ENCODE assay signal across 17 cellular contexts in the genomic region with DNA sequence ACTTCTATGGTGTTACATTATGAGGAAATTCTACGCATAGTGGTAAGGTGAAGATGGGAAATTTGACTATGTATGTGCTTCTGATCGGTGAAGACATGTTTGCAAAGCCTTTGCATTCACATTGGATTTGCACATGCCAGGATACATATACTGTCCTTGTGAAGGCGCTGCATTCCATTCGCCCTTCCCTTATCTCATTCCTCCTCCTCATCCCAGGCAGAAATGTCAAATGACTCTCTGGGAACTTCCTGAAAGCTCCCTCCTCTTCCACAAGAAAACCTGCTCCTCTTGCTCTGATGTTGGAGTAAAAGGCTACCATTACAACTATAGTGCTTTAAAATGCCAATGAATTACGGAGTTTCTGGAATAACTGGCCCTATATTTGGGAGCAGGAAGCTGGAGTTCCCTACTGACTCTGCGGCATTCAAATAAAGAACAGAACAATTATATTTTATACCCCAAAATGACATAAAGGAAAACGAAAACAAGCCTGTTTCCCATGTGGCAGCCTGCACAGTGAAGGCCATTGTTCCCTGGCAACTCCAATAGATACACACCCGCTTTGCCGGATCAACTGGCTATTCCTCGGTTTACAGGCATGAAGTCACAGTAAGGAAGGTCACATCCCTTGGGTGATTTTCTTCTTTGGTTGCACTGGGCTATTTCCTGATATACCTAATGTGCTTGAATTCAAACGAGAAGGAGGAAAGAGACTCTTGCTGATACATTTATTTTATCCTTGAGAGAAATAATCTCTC.
DNase-seq lines count a peak whose midpoint lies in the region; FAIRE-seq and TF ChIP-seq lines count a peak whose summit lies in the region.
"Had no signal": no experiment of that assay in that cellular context is flagged by ENCODE, and none has a peak within 500 bp of the region (broad histone marks: within the 10 kb centered on the region; RNA-seq: fewer than 3 reads in every experiment).

No MANE protein-coding gene starts in this region.

- H3K4me3 ChIP-seq in endothelial cell of umbilical vein (replicated peaks in 1 of 3; ENCODE audit: insufficient read depth in 1 of 3, low read depth in 1 of 3, low read length in 3 of 3) (no peak overlapping the region), mesendoderm (ENCODE audit: low read length) (no peak overlapping the region)
- H3K4me3 ChIP-seq: A549, HAP-1, SJSA1 had no signal

- peak overlapping the region; percentile 51 for H2AFZ ChIP-seq in endothelial cell of umbilical vein (ENCODE audit: low read depth, low read length)

- no peak for TF ChIP-seq CTCF in endothelial cell of umbilical vein (IDR thresholded peaks at IDR 0.05; ENCODE audit: extremely low read depth in 1 of 2, insufficient read depth in 1 of 2, low read depth in 1 of 2, low read length in 2 of 2)

- H2AK5ac ChIP-seq in mesendoderm (ENCODE audit: low read length) = no peak overlapping the region

- no peak for FAIRE-seq in endothelial cell of umbilical vein (lab: Jason Lieb, UNC)
- FAIRE-seq: A549 had no signal

- H3K9ac ChIP-seq in endothelial cell of umbilical vein (replicated peaks; ENCODE audit: extremely low read depth, insufficient read depth, low read length) (no peak overlapping the region), mesendoderm (ENCODE audit: low read length) (no peak overlapping the region)

- H2BK15ac ChIP-seq in mesendoderm (replicated peaks; ENCODE audit: low read depth) = no peak overlapping the region

- H4K20me1 ChIP-seq in endothelial cell of umbilical vein (replicated peaks; ENCODE audit: control insufficient read depth, extremely low read depth, insufficient read depth, low read length) = no peaks in the 10 kb centered on the region

- CTCF ChIA-PET in endothelial cell of umbilical vein (lab: Charles Lee) = interaction anchor here (1.3 to 8.4 kb wide), 8 partner anchors 10 to 208 kb away, joined by 4 to 224 read pairs (median 8); a partner anchor contains a TSS

- no peak overlapping the region for H3K56ac ChIP-seq in mesendoderm (ENCODE audit: low read length)

- H3K79me2 ChIP-seq in endothelial cell of umbilical vein (ENCODE audit: control insufficient read depth, insufficient read depth, low read length) (no peaks in the 10 kb centered on the region), mesendoderm (ENCODE audit: control insufficient read depth, insufficient read depth, low read length) (no peaks in the 10 kb centered on the region)

- no peak overlapping the region for H3K4me2 ChIP-seq in endothelial cell of umbilical vein (ENCODE audit: insufficient read depth, low read length)
- H3K4me2 ChIP-seq in mesendoderm (ENCODE audit: low read length) = no peak overlapping the region
- H3K4me2 ChIP-seq: A549 had no signal

- intact Hi-C loops in endothelial cell of umbilical vein (cut with micrococcal nuclease) = loop anchor here (10.0 kb wide), 1 partner anchor 295 kb away; no protein-coding TSS in a partner anchor

- no CpG with 5 or more reads among the region's 11 CpGs for WGBS in mesendoderm (ENCODE audit: extremely low coverage, insufficient coverage, low lambda C conversion rate)

- H2BK5ac ChIP-seq in mesendoderm (ENCODE audit: low read length) = no peak overlapping the region

- H3K36me3 ChIP-seq in endothelial cell of umbilical vein (ENCODE audit: control insufficient read depth in 2 of 2, extremely low read depth in 1 of 2, insufficient read depth in 2 of 2, low read length in 2 of 2) = no peaks in the 10 kb centered on the region
- no peaks in the 10 kb centered on the region for H3K36me3 ChIP-seq in mesendoderm (ENCODE audit: control insufficient read depth, insufficient read depth, low read length)
- H3K36me3 ChIP-seq: HAP-1, SJSA1 had no signal

- dilution Hi-C loops in endothelial cell of umbilical vein (cut with MboI; ENCODE audit: extremely low pct_ligation_motif_present, low sequenced_read_pairs) = loop anchor here (25.0 kb wide), 1 partner anchor 142 kb away; no protein-coding TSS in a partner anchor

- H3K79me1 ChIP-seq in mesendoderm (ENCODE audit: low read length) = no peaks in the 10 kb centered on the region

- H3K27ac ChIP-seq in endothelial cell of umbilical vein (ENCODE audit: insufficient read depth, low read depth, low read length) (no peak overlapping the region), mesendoderm (ENCODE audit: low read depth, low read length) (no peak overlapping the region)
- H3K27ac ChIP-seq: RWPE1, SJSA1 had no signal

- H3K4me1 ChIP-seq in endothelial cell of umbilical vein (ENCODE audit: control insufficient read depth, extremely low read depth, insufficient read depth, low read length) (no peaks in the 10 kb centered on the region), mesendoderm (ENCODE audit: control insufficient read depth, low read depth, low read length) (no peaks in the 10 kb centered on the region)
- H3K4me1 ChIP-seq: SJSA1 had no signal

- BruUV-seq in endothelial cell of umbilical vein (replicated peaks; lab: Mats Ljungman, UMichigan) = no TSS peak

- no peak for TF ChIP-seq POLR2A in endothelial cell of umbilical vein (IDR thresholded peaks at IDR 0.05; ENCODE audit: low read depth, low read length)

- no peak overlapping the region for H4K5ac ChIP-seq in mesendoderm (ENCODE audit: low read length)

- no peak overlapping the region for H3K4ac ChIP-seq in mesendoderm (ENCODE audit: low read depth, low read length)

- H3K27me3 ChIP-seq in endothelial cell of umbilical vein (ENCODE audit: control insufficient read depth in 2 of 2, insufficient read depth in 2 of 2, low read length in 2 of 2) (no peaks in the 10 kb centered on the region), mesendoderm (ENCODE audit: insufficient read depth, low read length, poor library complexity) (no peaks in the 10 kb centered on the region)
- H3K27me3 ChIP-seq: SJSA1 had no signal

- DNase-seq in Ammon's horn (ENCODE audit: low spot score) (peak; percentile 21), NCI-H526 treated with DMSO at 0.1 percent for 48 hours (lab: John Stamatoyannopoulos, UW) (peak; percentile 37), endothelial cell of umbilical vein (ENCODE audit: low read depth, low spot score) (no peak), mesendoderm (peak; percentile 75), NCI-H1694 treated with DMSO at 0.1 percent for 48 hours (lab: John Stamatoyannopoulos, UW) (no peak), ureter (ENCODE audit: low spot score) (no peak), NCI-H446 treated with DMSO at 0.1 percent for 48 hours (lab: John Stamatoyannopoulos, UW) (no peak)
- no peak for DNase-seq in stimulated activated CD4-positive, alpha-beta T cell treated with anti-CD3 and anti-CD28 coated beads, Interleukin-15, amount 100 ng/mL, for 24 hours
- DNase-seq: AML-193; CD4-positive, CD25-positive, alpha-beta regulatory T cell; MV-4-11; NCI-H1417 treated with DMSO at 0.1 percent for 48 hours; NCI-H524 treated with DMSO at 0.1 percent for 48 hours had no signal

- H4K8ac ChIP-seq in mesendoderm (ENCODE audit: low read depth, low read length) = no peak overlapping the region

- POLR2A ChIA-PET in endothelial cell of umbilical vein (lab: Charles Lee) = no interaction called here

- H3K9me1 ChIP-seq in endothelial cell of umbilical vein (replicated peaks; ENCODE audit: control insufficient read depth, extremely low read depth, insufficient read depth, low read length) = no peaks in the 10 kb centered on the region

- no peak overlapping the region for H3K18ac ChIP-seq in mesendoderm (ENCODE audit: low read length)

- no peak overlapping the region for H2BK120ac ChIP-seq in mesendoderm (ENCODE audit: low read depth, low read length)

- no peaks in the 10 kb centered on the region for H3K9me3 ChIP-seq in endothelial cell of umbilical vein (replicated peaks; ENCODE audit: control insufficient read depth, insufficient read depth, low read length)
- H3K9me3 ChIP-seq: A549, HAP-1, SJSA1 had no signal

- H3K23ac ChIP-seq in mesendoderm (ENCODE audit: low read length) = no peak overlapping the region

TF ChIP-seq in endothelial cell of umbilical vein, 7 proteins besides CTCF, POLR2A, EP300 and RAD21:
- TF ChIP-seq GATA2 (IDR thresholded peaks at IDR 0.05; ENCODE audit: insufficient read depth, insufficient read length, low read depth, low read length) (no peak), JUN (IDR thresholded peaks at IDR 0.05; ENCODE audit: borderline replicate concordance, insufficient read depth, insufficient read length, low read depth) (no peak), POLR2AphosphoS5 (IDR thresholded peaks at IDR 0.05; ENCODE audit: insufficient read depth, low read depth, low read length) (no peak), FOS (IDR thresholded peaks at IDR 0.05; ENCODE audit: borderline replicate concordance, insufficient read depth, low read length) (no peak), MYC (IDR thresholded peaks at IDR 0.05; ENCODE audit: low read depth, low read length) (no peak), EZH2 (IDR thresholded peaks at IDR 0.05; ENCODE audit: borderline replicate concordance, low read depth, low read length, severe bottlenecking) (no peak)
- TF ChIP-seq, protein P1, sequence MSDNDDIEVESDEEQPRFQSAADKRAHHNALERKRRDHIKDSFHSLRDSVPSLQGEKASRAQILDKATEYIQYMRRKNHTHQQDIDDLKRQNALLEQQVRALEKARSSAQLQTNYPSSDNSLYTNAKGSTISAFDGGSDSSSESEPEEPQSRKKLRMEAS (IDR thresholded peaks at IDR 0.05; ENCODE audit: insufficient read depth, insufficient read length) = no peak

Comparison
In these comparisons a context has a peak if more than half of its experiments do, and no peak if none do; other contexts are left out.
1. DNase-seq: peak in Ammon's horn (single experiment), NCI-H526 treated with DMSO at 0.1 percent for 48 hours (single experiment) and mesendoderm (single experiment); none in endothelial cell of umbilical vein (single experiment), NCI-H1694 treated with DMSO at 0.1 percent for 48 hours (single experiment), ureter (single experiment), stimulated activated CD4-positive, alpha-beta T cell treated with anti-CD3 and anti-CD28 coated beads, Interleukin-15, amount 100 ng/mL, for 24 hours (single experiment) and NCI-H446 treated with DMSO at 0.1 percent for 48 hours (single experiment).